In genomic region chr20:43536041-43536816, GRCh38 we compare ENCODE assay signal across 24 cellular contexts.
"Had no signal": no experiment of that assay in that cellular context is flagged by ENCODE, and none has a peak within 500 bp of the region (broad histone marks: within the 10 kb centered on the region; RNA-seq: fewer than 3 reads in every experiment).

No MANE protein-coding gene starts in this region.

- H3K4me2 ChIP-seq: neural progenitor cell had no signal

- H3K36me3 Mint-ChIP-seq: natural killer cell had no signal

- H3K27ac ChIP-seq: left ventricle myocardium inferior, neural progenitor cell, ovary, prostate gland, sigmoid colon, spleen, stomach, thoracic aorta, tibial artery, uterus had no signal

- H3K9me3 ChIP-seq: left ventricle myocardium inferior, ovary, prostate gland, sigmoid colon, spleen, stomach, thoracic aorta, tibial artery, uterus had no signal

- H3K4me3 Mint-ChIP-seq: memory B cell; naive B cell; natural killer cell; nephron progenitor cell; neural progenitor cell; stimulated activated memory B cell treated with anti-CD40 and anti-IgM and Interleukin-4, amounts not matched to agents 10 μg/mL and 1 μg/mL and 100 μg/mL, for 72 hours had no signal

- H3K4me3 ChIP-seq: left ventricle myocardium inferior, lung, neural progenitor cell, ovary, prostate gland, sigmoid colon, spleen, stomach, thoracic aorta, tibial artery, uterus had no signal

- H2AFZ ChIP-seq: neural progenitor cell had no signal

- H3K9ac ChIP-seq: neural progenitor cell had no signal

- H3K4me1 Mint-ChIP-seq: nephron progenitor cell; neural progenitor cell; stimulated activated memory B cell treated with anti-CD40 and anti-IgM and Interleukin-4, amounts not matched to agents 10 μg/mL and 1 μg/mL and 100 μg/mL, for 72 hours had no signal

- H3K36me3 ChIP-seq: neural progenitor cell, ovary, prostate gland, uterus had no signal

- H3K27me3 Mint-ChIP-seq: naive B cell; stimulated activated memory B cell treated with anti-CD40 and anti-IgM and Interleukin-4, amounts not matched to agents 10 μg/mL and 1 μg/mL and 100 μg/mL, for 72 hours had no signal

- H3K9me3 Mint-ChIP-seq: memory B cell; naive B cell; natural killer cell; nephron progenitor cell; neural progenitor cell; stimulated activated memory B cell treated with anti-CD40 and anti-IgM and Interleukin-4, amounts not matched to agents 10 μg/mL and 1 μg/mL and 100 μg/mL, for 72 hours had no signal

- H3K27me3 ChIP-seq: neural progenitor cell, ovary, sigmoid colon, spleen, stomach, tibial artery, uterus had no signal

- H3K27ac Mint-ChIP-seq: memory B cell; natural killer cell; neural progenitor cell; stimulated activated memory B cell treated with anti-CD40 and anti-IgM and Interleukin-4, amounts not matched to agents 10 μg/mL and 1 μg/mL and 100 μg/mL, for 72 hours had no signal

- DNase-seq: hippocampal formation; kidney; left colon; left ventricle myocardium inferior; naive B cell; natural killer cell; nephron progenitor cell; ovary; retina; right cardiac atrium; sigmoid colon; small intestine; spleen; stimulated activated CD4-positive, alpha-beta T cell treated with anti-CD3 and anti-CD28 coated beads, Interleukin-4, amount 100 ng/mL, for 24 hours; stimulated activated naive CD8-positive, alpha-beta T cell treated with anti-CD3 and anti-CD28 coated beads, Interleukin-15, Interleukin-2, amounts not matched to agents 100 U/mL and 50 U/mL, for 24 hours; stomach; uterus had no signal

- H3K4me1 ChIP-seq: left ventricle myocardium inferior, neural progenitor cell, prostate gland, sigmoid colon, tibial artery, uterus had no signal
